Comparison of ENCODE assay signal across 12 cellular contexts in the genomic region with DNA sequence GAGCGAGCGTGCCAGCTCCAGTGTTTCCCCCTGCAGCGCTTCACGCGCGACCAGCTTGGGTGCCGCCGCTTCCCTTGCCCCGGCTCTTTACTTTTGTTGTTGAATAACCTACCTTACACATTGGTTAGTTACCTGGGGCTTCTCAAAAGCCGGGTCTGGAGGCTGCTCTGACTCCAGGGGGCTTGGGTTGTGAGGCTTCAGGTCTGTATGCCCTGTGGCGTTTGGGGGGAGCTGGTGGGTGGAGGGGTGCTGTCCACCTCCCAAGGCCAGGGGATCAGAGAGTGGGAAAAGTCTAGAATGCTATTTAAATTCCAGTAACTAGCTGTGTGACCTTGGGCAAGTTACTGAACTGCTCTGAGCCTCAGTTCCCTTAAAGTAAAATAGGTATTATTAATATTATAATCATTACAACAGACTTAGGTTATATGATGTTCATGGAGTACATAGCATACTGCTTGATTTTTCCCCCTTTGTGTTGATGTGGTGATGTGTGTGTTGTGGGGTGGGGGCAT. TPM values are rescaled to one million over a fixed set of nuclear protein-coding genes. Genes with fewer than 3 reads are reported as not detected.
DNase-seq lines count a peak whose midpoint lies in the region; TF ChIP-seq lines count a peak whose summit lies in the region.
"Had no signal": no experiment of that assay in that cellular context is flagged by ENCODE, and none has a peak within 500 bp of the region (broad histone marks: within the 10 kb centered on the region; RNA-seq: fewer than 3 reads in every experiment).

No MANE protein-coding gene starts in this region.

- no peaks in the 10 kb centered on the region for H3K27me3 ChIP-seq in GM06990 (replicated peaks; ENCODE audit: control insufficient read depth, insufficient read depth, low read length)
- H3K27me3 ChIP-seq in esophagus (ENCODE audit: control insufficient read depth in 1 of 2, insufficient read depth in 2 of 2, low read length in 2 of 2) = peaks cover 0 to 6% of the 10 kb centered on the region in 2 donors
- H3K27me3 ChIP-seq in parathyroid adenoma (ENCODE audit: control insufficient read depth, insufficient read depth, low read length) = no peaks in the 10 kb centered on the region
- H3K27me3 ChIP-seq in effector memory CD4-positive, alpha-beta T cell (replicated peaks; ENCODE audit: control insufficient read depth, insufficient read depth, low read length, poor library complexity, severe bottlenecking) = peaks cover 20% of the 10 kb centered on the region

- peak overlapping the region; percentile 92 for H2AFZ ChIP-seq in parathyroid adenoma

- TF ChIP-seq CTCF in GM06990 (IDR thresholded peaks at IDR 0.05; ENCODE audit: insufficient read depth, low read length, poor library complexity, severe bottlenecking) = no peak
- TF ChIP-seq CTCF in NB4 (IDR thresholded peaks at IDR 0.05; ENCODE audit: low read depth, low read length) = no peak
- no peak for TF ChIP-seq CTCF in parathyroid adenoma (IDR thresholded peaks at IDR 0.05)
- TF ChIP-seq CTCF in GM10248 (IDR thresholded peaks at IDR 0.05; ENCODE audit: control extremely low read depth, extremely low read depth, low read depth, missing control alignments) = no peak

- no peaks in the 10 kb centered on the region for H3K9me3 ChIP-seq in esophagus (ENCODE audit: control insufficient read depth in 2 of 2, insufficient read depth in 1 of 2, low read depth in 1 of 2, low read length in 1 of 2)
- no peaks in the 10 kb centered on the region for H3K9me3 ChIP-seq in parathyroid adenoma (ENCODE audit: control insufficient read depth, low read length)
- H3K9me3 ChIP-seq in effector memory CD4-positive, alpha-beta T cell (ENCODE audit: control insufficient read depth, low read length) = no peaks in the 10 kb centered on the region

- peak overlapping the region; percentile 78 for H3K4me2 ChIP-seq in parathyroid adenoma (ENCODE audit: low read length)

- H3K9ac ChIP-seq in parathyroid adenoma = no peak overlapping the region

- H3K27ac ChIP-seq in esophagus (ENCODE audit: low read depth in 2 of 2, low read length in 1 of 2) (no peak overlapping the region), parathyroid adenoma (no peak overlapping the region)
- H3K27ac ChIP-seq in effector memory CD4-positive, alpha-beta T cell (ENCODE audit: insufficient read depth, low read length, poor library complexity, severe bottlenecking) = no peak overlapping the region

- H3K36me3 ChIP-seq in GM06990 (ENCODE audit: control insufficient read depth, insufficient read depth, low read length) (no peaks in the 10 kb centered on the region), esophagus (ENCODE audit: control insufficient read depth in 2 of 2, insufficient read depth in 2 of 2, low read length in 1 of 2) (no peaks in the 10 kb centered on the region), parathyroid adenoma (ENCODE audit: control insufficient read depth, insufficient read depth, low read length) (no peaks in the 10 kb centered on the region)
- H3K36me3 ChIP-seq in effector memory CD4-positive, alpha-beta T cell (ENCODE audit: control insufficient read depth, insufficient read depth, low read length) = no peaks in the 10 kb centered on the region

- no peak for TF ChIP-seq POLR2A in NB4 (IDR thresholded peaks at IDR 0.05; ENCODE audit: extremely low read depth, insufficient read length)

- DNase-seq in GM06990 (ENCODE audit: extremely low read depth, insufficient read length) = no peak
- no peak for DNase-seq in NB4 (ENCODE audit: low read depth)
- DNase-seq in GM10248 (ENCODE audit: extremely low spot score) = no peak
- DNase-seq in effector memory CD4-positive, alpha-beta T cell = no peak
- no peak for DNase-seq in NCI-H526 (lab: John Stamatoyannopoulos, UW)
- DNase-seq in retina = no peak
- DNase-seq: activated CD8-positive, alpha-beta memory T cell treated with anti-CD3 and anti-CD28 coated beads, Interleukin-2, amount 50 U/mL, for 48 hours; effector CD8-positive, alpha-beta T cell; stimulated activated CD4-positive, alpha-beta T cell treated with anti-CD3 and anti-CD28 coated beads, Interleukin-4, amount 100 ng/mL, for 1 hour; SW 1271 had no signal

- peaks cover 0 to 5% of the 10 kb centered on the region in 2 donors for H3K4me1 ChIP-seq in esophagus (ENCODE audit: control insufficient read depth in 2 of 2, insufficient read depth in 2 of 2, low read length in 1 of 2)
- no peaks in the 10 kb centered on the region for H3K4me1 ChIP-seq in parathyroid adenoma
- H3K4me1 ChIP-seq in effector memory CD4-positive, alpha-beta T cell (ENCODE audit: control insufficient read depth, insufficient read depth, low read length, poor library complexity, severe bottlenecking) = peaks cover 6% of the 10 kb centered on the region

- 26 to 35% methylated on average over 11 of the region's 11 CpGs for WGBS in esophagus, 2 donors

- no peaks in the 10 kb centered on the region for H3K79me2 ChIP-seq in parathyroid adenoma

- H3K4me3 ChIP-seq in GM06990 (replicated peaks; ENCODE audit: low read depth, low read length) (peak overlapping the region; percentile 67), NB4 (ENCODE audit: low read depth, low read length) (peak overlapping the region; percentile 6), esophagus (ENCODE audit: low read depth in 1 of 2, low read length in 2 of 2) (peak overlapping the region; percentile 65 to 67), parathyroid adenoma (ENCODE audit: low read depth, low read length) (peak overlapping the region; percentile 65)
- H3K4me3 ChIP-seq in effector memory CD4-positive, alpha-beta T cell (ENCODE audit: insufficient read depth, low read depth, low read length, poor library complexity, severe bottlenecking) = no peak overlapping the region

- CTCF ChIA-PET in GM10248 (lab: Yijun Ruan, JAX) = interaction anchor here (0.8 to 19.2 kb wide), 7 partner anchors 10 to 522 kb away, joined by 3 to 259 read pairs (median 6); no protein-coding TSS in a partner anchor

- POLR2A ChIA-PET in GM10248 (lab: Yijun Ruan, JAX) = no interaction called here

RNA-seq across cellular contexts. Expression of a gene that starts 0.8 kb away (rescaled TPM):
- 1 to 10 TPM; 2.3 to 4.9 TPM for polyA plus RNA-seq in esophagus
